Comparison of ENCODE assay signal across 18 cellular contexts in the genomic region with DNA sequence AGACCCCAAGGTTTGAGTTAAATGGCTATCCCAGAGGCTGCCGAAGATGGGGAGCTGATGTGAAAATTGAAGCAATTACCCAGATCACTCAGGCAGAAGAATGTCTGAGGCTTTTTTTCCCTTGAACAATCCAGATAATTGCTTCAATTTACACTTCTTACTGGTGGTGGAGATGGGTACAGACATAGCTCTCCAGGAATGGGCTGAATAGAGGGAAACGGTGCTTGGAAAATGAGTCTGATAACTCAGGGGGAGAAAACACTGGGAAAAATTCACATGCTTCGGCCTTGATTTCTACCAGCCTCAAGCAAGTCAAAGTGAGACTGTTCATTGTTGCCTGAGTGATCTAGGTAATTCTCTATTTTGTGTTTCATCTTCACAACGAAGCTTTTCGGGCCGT. TPM values are rescaled to one million over a fixed set of nuclear protein-coding genes. Genes with fewer than 3 reads are reported as not detected.
A peak's percentile ranks its signal among the peaks of the same experiment; 100 is the strongest.
DNase-seq lines count a peak whose midpoint lies in the region; ATAC-seq and TF ChIP-seq lines count a peak whose summit lies in the region.
"Had no signal": no experiment of that assay in that cellular context is flagged by ENCODE, and none has a peak within 500 bp of the region (broad histone marks: within the 10 kb centered on the region; RNA-seq: fewer than 3 reads in every experiment).

No MANE protein-coding gene starts in this region.

- no peak overlapping the region for H3K4me2 ChIP-seq in neuronal stem cell (ENCODE audit: insufficient read depth, low read length, poor library complexity, severe bottlenecking)

- DNase-seq in GM12865 (ENCODE audit: low read depth) (peak; percentile 6), NCI-H2227 (lab: John Stamatoyannopoulos, UW; ENCODE audit: unreplicated experiment) (peak; percentile 89), neuronal stem cell (ENCODE audit: low spot score) (no peak), AG08395 (ENCODE audit: low spot score) (no peak), nephron progenitor cell (no peak)
- DNase-seq: BE2C; C1 segment of cervical spinal cord; CD4-positive, CD25-positive, alpha-beta regulatory T cell; CD8-positive, alpha-beta memory T cell; COR-L47; DMS 273 treated with DMSO at 0.1 percent for 48 hours; DMS53; DND-41; EL; HCEC 1CT had no signal

- H3K4me1 Mint-ChIP-seq in brain (peaks cover 46% of the 10 kb centered on the region), nephron progenitor cell (no peaks in the 10 kb centered on the region)
- H3K4me1 Mint-ChIP-seq: CD4-positive, CD25-positive, alpha-beta regulatory T cell had no signal

- no peak overlapping the region for H2AK5ac ChIP-seq in neuronal stem cell (ENCODE audit: low read depth, low read length)

- no peak overlapping the region for H4K8ac ChIP-seq in neuronal stem cell (ENCODE audit: low read depth, low read length)

- H3K14ac ChIP-seq in neuronal stem cell (ENCODE audit: low read length) = no peak overlapping the region

- H3K4me3 Mint-ChIP-seq in brain (no peak overlapping the region), nephron progenitor cell (no peak overlapping the region)
- H3K4me3 Mint-ChIP-seq: CD4-positive, CD25-positive, alpha-beta regulatory T cell; CD8-positive, alpha-beta memory T cell had no signal

- TF ChIP-seq CTCF in GM12865 (IDR thresholded peaks at IDR 0.05; ENCODE audit: insufficient read depth, low read depth, low read length, missing control alignments) (no peak), brain (conservative IDR thresholded peaks at IDR 0.05) (no peak), nephron progenitor cell (IDR thresholded peaks at IDR 0.05) (no peak)

- no peak overlapping the region for H2BK12ac ChIP-seq in neuronal stem cell (ENCODE audit: low read length)

- WGBS in neuronal stem cell (ENCODE audit: extremely low coverage in 2 of 2, insufficient read length in 2 of 2, insufficient replicate concordance in 1 of 2), 2 donors = no CpG with 5 or more reads among the region's 6 CpGs

- peak overlapping the region in 3 of 5 experiments; percentile 17 to 68 (median 49) for H3K27ac Mint-ChIP-seq in brain
- no peak overlapping the region for H3K27ac Mint-ChIP-seq in nephron progenitor cell
- H3K27ac Mint-ChIP-seq: CD4-positive, CD25-positive, alpha-beta regulatory T cell; CD8-positive, alpha-beta memory T cell had no signal

- H3K23ac ChIP-seq in neuronal stem cell (ENCODE audit: low read depth, low read length, poor library complexity) = no peak overlapping the region

- no peak overlapping the region for H2BK120ac ChIP-seq in neuronal stem cell (ENCODE audit: low read depth, low read length)

- no peaks in the 10 kb centered on the region for H3K79me1 ChIP-seq in neuronal stem cell (ENCODE audit: low read depth, low read length)

- no peak overlapping the region for H3K4ac ChIP-seq in neuronal stem cell (ENCODE audit: low read length)

- no peak overlapping the region for H3K27ac ChIP-seq in neuronal stem cell (replicated peaks; ENCODE audit: low read length)
- H3K27ac ChIP-seq: HL-60 had no signal

- no peaks in the 10 kb centered on the region for H3K36me3 ChIP-seq in neuronal stem cell (replicated peaks in 1 of 2; ENCODE audit: control insufficient read depth in 2 of 2, insufficient read depth in 2 of 2, low read length in 2 of 2)
- H3K36me3 ChIP-seq: BE2C had no signal

- H3K18ac ChIP-seq in neuronal stem cell (ENCODE audit: low read length) = peak overlapping the region; percentile 20

- H3K27me3 Mint-ChIP-seq in brain (peaks cover 3% of the 10 kb centered on the region), nephron progenitor cell (ENCODE audit: low read depth, poor library complexity) (peaks cover 36% of the 10 kb centered on the region)

- H2BK5ac ChIP-seq in neuronal stem cell (ENCODE audit: low read length) = no peak overlapping the region

- H3K4me1 ChIP-seq in neuronal stem cell (ENCODE audit: control insufficient read depth in 2 of 2, insufficient read depth in 1 of 2, low read depth in 1 of 2, low read length in 2 of 2) = peaks cover 0 to 7% of the 10 kb centered on the region in 2 donors
- H3K4me1 ChIP-seq: BE2C had no signal

- H2AFZ ChIP-seq in neuronal stem cell (ENCODE audit: low read length) = no peak overlapping the region

- no peak overlapping the region for H4K91ac ChIP-seq in neuronal stem cell (ENCODE audit: low read depth, low read length, poor library complexity)

- no peak overlapping the region for H3K9ac ChIP-seq in neuronal stem cell (ENCODE audit: low read depth, low read length, poor library complexity)

- ATAC-seq in GM19467 (IDR thresholded peaks at IDR 0.05; ENCODE audit: unreplicated experiment) = no peak

- H3K4me3 ChIP-seq in GM12865 (ENCODE audit: low read depth, low read length) = no peak overlapping the region
- H3K4me3 ChIP-seq in neuronal stem cell (ENCODE audit: low read length in 2 of 2) = no peak overlapping the region

- H3K9me3 Mint-ChIP-seq in brain = peaks cover 0 to 9% (median 0%) of the 10 kb centered on the region in 5 experiments
- no peaks in the 10 kb centered on the region for H3K9me3 Mint-ChIP-seq in nephron progenitor cell

- H2BK15ac ChIP-seq in neuronal stem cell (ENCODE audit: low read length) = no peak overlapping the region

- H3K36me3 Mint-ChIP-seq in brain (no peaks in the 10 kb centered on the region), nephron progenitor cell (ENCODE audit: low read depth) (no peaks in the 10 kb centered on the region)

- H3K9me3 ChIP-seq in neuronal stem cell (replicated peaks in 1 of 2; ENCODE audit: control insufficient read depth in 2 of 2, insufficient read depth in 1 of 2, low read depth in 1 of 2, low read length in 2 of 2) = no peaks in the 10 kb centered on the region
- H3K9me3 ChIP-seq: BE2C had no signal

- H3K27me3 ChIP-seq in neuronal stem cell (ENCODE audit: control insufficient read depth in 3 of 3, insufficient read depth in 3 of 3, low read depth in 1 of 3, low read length in 3 of 3) = peaks cover 0 to 47% (median 0%) of the 10 kb centered on the region in 3 experiments
- H3K27me3 ChIP-seq: BE2C had no signal

RNA-seq across cellular contexts. Expression of a gene that starts 9.5 kb away (rescaled TPM):
- 93.6 TPM for polyA plus RNA-seq in brain (ENCODE audit: insufficient read depth, low read depth, low replicate concordance)
- 79.5 TPM for polyA plus RNA-seq in neuronal stem cell (2013, experiment 1 of 2)
- polyA plus RNA-seq in neuronal stem cell (2013, experiment 2 of 2) = 90.7 TPM

Comparison
In these comparisons a context has a peak if more than half of its experiments do, and no peak if none do; other contexts are left out.
1. DNase-seq: peak in GM12865 (single experiment) and NCI-H2227 (single experiment); none in neuronal stem cell (single experiment), AG08395 (single experiment) and nephron progenitor cell (single experiment).